ENCODE assay signal across 9 cellular contexts in the genomic region with DNA sequence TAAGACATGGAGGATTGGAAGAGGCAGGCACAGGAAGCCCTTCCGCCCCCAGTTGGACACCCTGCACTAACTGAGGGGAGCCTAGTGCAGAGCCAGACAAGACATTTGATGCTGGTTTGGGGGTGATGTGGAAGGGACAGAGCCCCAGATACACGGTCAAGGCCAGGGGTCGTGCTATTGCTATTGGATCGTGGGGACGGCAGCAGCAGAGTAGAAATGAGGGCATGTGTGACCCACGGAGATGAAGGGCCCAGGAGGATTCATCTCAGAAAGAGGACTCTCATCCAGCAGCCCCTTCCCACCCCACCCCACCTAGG. TPM values are rescaled to one million over a fixed set of nuclear protein-coding genes. Genes with fewer than 3 reads are reported as not detected.
DNase-seq lines count a peak whose midpoint lies in the region; ATAC-seq and TF ChIP-seq lines count a peak whose summit lies in the region.
"Had no signal": no experiment of that assay in that cellular context is flagged by ENCODE, and none has a peak within 500 bp of the region (broad histone marks: within the 10 kb centered on the region; RNA-seq: fewer than 3 reads in every experiment).

No MANE protein-coding gene starts in this region.

- H3K4me3 Mint-ChIP-seq in naive thymus-derived CD8-positive, alpha-beta T cell, result peak overlapping the region; percentile 81 to 94 (median 88)

- peak overlapping the region; percentile 95 to 99 (median 98) for H3K27ac Mint-ChIP-seq in naive thymus-derived CD8-positive, alpha-beta T cell

- H3K9me3 ChIP-seq in cardiac muscle cell (ENCODE audit: low read depth) (no peaks in the 10 kb centered on the region), vagina (no peaks in the 10 kb centered on the region)

- peaks cover 29 to 57% (median 52%) of the 10 kb centered on the region in 4 donors for H3K4me1 Mint-ChIP-seq in naive thymus-derived CD8-positive, alpha-beta T cell

- no peak for TF ChIP-seq CTCF in cardiac muscle cell (IDR thresholded peaks at IDR 0.05; ENCODE audit: low read depth, low read length)
- TF ChIP-seq CTCF in dorsolateral prefrontal cortex (IDR thresholded peaks at IDR 0.05 in 54 of 56, conservative IDR thresholded peaks at IDR 0.05 in 2 of 56; ENCODE audit: low read depth in 1 of 56, partially characterized antibody in 56 of 56), result no peak
- TF ChIP-seq CTCF in vagina (IDR thresholded peaks at IDR 0.05), result no peak

- H3K36me3 Mint-ChIP-seq in naive thymus-derived CD8-positive, alpha-beta T cell, result peaks cover 3 to 21% (median 12%) of the 10 kb centered on the region in 3 donors

- H3K36me3 ChIP-seq in cardiac muscle cell, result peaks cover 5% of the 10 kb centered on the region
- no peaks in the 10 kb centered on the region for H3K36me3 ChIP-seq in vagina

- peaks cover 16% of the 10 kb centered on the region for H3K4me1 ChIP-seq in cardiac muscle cell (ENCODE audit: low read depth)
- peaks cover 41% of the 10 kb centered on the region for H3K4me1 ChIP-seq in vagina

- H3K4me3 ChIP-seq in cardiac muscle cell (no peak overlapping the region), dorsolateral prefrontal cortex (peak overlapping the region in 17 of 59 donors; percentile 7 to 100 (median 32)), vagina (no peak overlapping the region)

- H3K27me3 Mint-ChIP-seq in naive thymus-derived CD8-positive, alpha-beta T cell, result no peaks in the 10 kb centered on the region

- POLR2A ChIA-PET in naive thymus-derived CD8-positive, alpha-beta T cell (lab: Charles Lee), result interaction anchor here (0.9 to 41.9 kb wide), 14 partner anchors 10 to 478 kb away, joined by 3 to 1171 read pairs (median 6); a partner anchor contains a TSS

- H3K27ac ChIP-seq in cardiac muscle cell (peak overlapping the region; percentile 96), dorsolateral prefrontal cortex (peak overlapping the region; percentile 30 to 100 (median 100)), vagina (peak overlapping the region; percentile 100)

- no peak for TF ChIP-seq POLR2A in vagina (IDR thresholded peaks at IDR 0.05)

- H3K27me3 ChIP-seq in cardiac muscle cell (no peaks in the 10 kb centered on the region), dorsolateral prefrontal cortex (no peaks in the 10 kb centered on the region), vagina (no peaks in the 10 kb centered on the region)

- intact Hi-C loops in cardiac septum (cut with DNase I) (no loop called here), dorsolateral prefrontal cortex (cut with DNase I) (no loop called here), vagina (cut with DNase I) (no loop called here)

- ATAC-seq in naive thymus-derived CD8-positive, alpha-beta T cell, result peak in 1 of 2 donors; percentile 19
- ATAC-seq in GM18867 (IDR thresholded peaks at IDR 0.05; ENCODE audit: unreplicated experiment) (no peak), HG03280 (IDR thresholded peaks at IDR 0.05; ENCODE audit: unreplicated experiment) (no peak)

- no peaks in the 10 kb centered on the region for H3K9me3 Mint-ChIP-seq in naive thymus-derived CD8-positive, alpha-beta T cell

- no peak for DNase-seq in cardiac muscle cell (ENCODE audit: low read depth in 1 of 2, low spot score in 1 of 2)
- no peak for DNase-seq in cardiac septum (ENCODE audit: low spot score)
- DNase-seq in dorsolateral prefrontal cortex, result no peak
- DNase-seq in naive thymus-derived CD8-positive, alpha-beta T cell, result peak in 1 of 10 donors; percentile 62
- DNase-seq in vagina (ENCODE audit: extremely low spot score in 2 of 2), result no peak
- no peak for DNase-seq in activated gamma-delta T cell (lab: John Stamatoyannopoulos, UW)

RNA-seq across cellular contexts. Expression of a gene that starts 2.0 kb away (rescaled TPM):
- total RNA-seq in cardiac muscle cell, result 22.5 and 35.7 TPM in 2 replicates
- polyA plus RNA-seq in cardiac muscle cell, result 102 and 118 TPM in 2 replicates
- total RNA-seq in cardiac septum, result 63.9 TPM
- 100 to 1,000 TPM; 264 to 763 (median 490) TPM for total RNA-seq in dorsolateral prefrontal cortex
- 100 to 1,000 TPM; 219 to 238 TPM for total RNA-seq in naive thymus-derived CD8-positive, alpha-beta T cell
- polyA plus RNA-seq in naive thymus-derived CD8-positive, alpha-beta T cell, result 10 to 100 TPM; 50.4 to 84.2 (median 64.4) TPM
- total RNA-seq in vagina, result 35.6 TPM

RNA-seq across cellular contexts. Expression of a gene that starts 11.4 kb away (rescaled TPM):
- total RNA-seq in cardiac muscle cell (39.8 and 40.7 TPM in 2 replicates), cardiac septum (8.7 TPM), dorsolateral prefrontal cortex (10 to 100 TPM in 119 of 120 experiments, 1 to 10 TPM in 1; 9.1 to 25.9 (median 17.1) TPM), vagina (20.6 TPM)
- 54.6 and 62.4 TPM in 2 replicates for polyA plus RNA-seq in cardiac muscle cell
- total RNA-seq in naive thymus-derived CD8-positive, alpha-beta T cell, result 10 to 100 TPM; 17.2 to 19.4 TPM
- 10 to 100 TPM; 36.4 to 55.3 (median 41.9) TPM for polyA plus RNA-seq in naive thymus-derived CD8-positive, alpha-beta T cell

RNA-seq across cellular contexts. Expression of a gene that starts 12.6 kb away (rescaled TPM):
- total RNA-seq in cardiac muscle cell, result 42.3 and 51.9 TPM in 2 replicates
- polyA plus RNA-seq in cardiac muscle cell, result 28.2 and 47.7 TPM in 2 replicates
- 47.8 TPM for total RNA-seq in cardiac septum
- total RNA-seq in dorsolateral prefrontal cortex, result 100 to 1,000 TPM in 74 of 120 experiments, 10 to 100 TPM in 46; 46.9 to 218 (median 112) TPM
- 100 to 1,000 TPM; 148 to 153 TPM for total RNA-seq in naive thymus-derived CD8-positive, alpha-beta T cell
- 10 to 100 TPM in 2 of 3 donors, 1 to 10 TPM in 1; 6.1 to 11.4 (median 10.7) TPM for polyA plus RNA-seq in naive thymus-derived CD8-positive, alpha-beta T cell
- 215 TPM for total RNA-seq in vagina

RNA-seq across cellular contexts. Expression of a gene that starts 25.2 kb away (rescaled TPM):
- 19.7 and 26.4 TPM in 2 replicates for total RNA-seq in cardiac muscle cell
- 13.2 and 13.7 TPM in 2 replicates for polyA plus RNA-seq in cardiac muscle cell
- 6.8 TPM for total RNA-seq in cardiac septum
- 10 to 100 TPM in 5 of 120 experiments, 1 to 10 TPM in 115; 5.2 to 10.9 (median 8.0) TPM for total RNA-seq in dorsolateral prefrontal cortex
- total RNA-seq in naive thymus-derived CD8-positive, alpha-beta T cell, result 10 to 100 TPM; 15.1 to 15.5 TPM
- polyA plus RNA-seq in naive thymus-derived CD8-positive, alpha-beta T cell, result 10 to 100 TPM; 16.1 to 22.6 (median 16.9) TPM
- total RNA-seq in vagina, result 9.6 TPM

RNA-seq across cellular contexts. Expression of a gene that starts 40.9 kb away (rescaled TPM):
- total RNA-seq in cardiac muscle cell (0.32 and 6.2 TPM in 2 replicates), cardiac septum (0.65 TPM), dorsolateral prefrontal cortex (1 to 10 TPM in 88 of 120 experiments, under 1 TPM in 29, not detected in 3; 0.28 to 5.9 (median 1.7) TPM), vagina (not detected)
- 1.1 and 1.5 TPM in 2 replicates for polyA plus RNA-seq in cardiac muscle cell
- under 1 TPM in 1 of 2 experiments, not detected in 1; 0.30 TPM for total RNA-seq in naive thymus-derived CD8-positive, alpha-beta T cell
- polyA plus RNA-seq in naive thymus-derived CD8-positive, alpha-beta T cell, result not detected
- total RNA-seq: fibroblast of villous mesenchyme had no signal
